In the genomic region with DNA sequence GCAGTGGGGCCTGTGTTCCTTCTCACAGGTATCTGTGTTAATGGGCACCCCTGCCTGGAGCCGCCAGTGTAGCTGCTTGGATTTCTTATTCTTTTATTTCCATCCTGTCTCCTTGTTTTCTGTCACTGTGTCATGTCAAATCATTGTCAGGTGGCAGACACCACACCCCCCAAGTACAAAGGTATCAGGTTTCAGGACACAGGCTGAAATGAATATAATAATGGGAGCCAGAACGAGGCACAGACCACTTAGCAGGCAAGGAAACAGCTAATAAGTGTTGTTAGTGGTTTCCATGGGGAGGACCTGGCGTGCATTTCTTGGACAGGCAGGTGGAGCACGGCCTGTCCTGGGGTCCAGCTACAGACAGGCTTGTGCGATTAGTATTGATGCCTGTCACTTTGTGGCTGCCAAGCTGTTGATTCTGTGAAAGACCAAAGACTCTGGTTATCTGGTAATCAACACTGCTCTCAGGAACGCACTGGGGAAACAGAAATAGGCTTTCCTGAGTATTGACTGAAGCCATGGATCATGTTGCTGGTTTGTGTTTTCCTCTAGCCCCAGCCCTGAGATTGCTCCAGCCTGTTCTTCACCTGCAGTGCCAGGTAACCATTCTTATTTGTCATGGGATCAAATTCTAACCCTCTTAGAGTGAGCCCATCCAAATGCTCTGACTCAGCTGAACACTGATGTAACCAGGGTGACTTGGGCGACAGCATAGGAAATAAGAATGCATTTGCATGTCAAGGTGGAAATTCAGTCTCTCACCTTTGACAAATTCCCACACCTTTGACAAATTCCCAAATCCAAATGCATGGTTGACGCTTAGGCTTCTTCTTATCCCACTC, we compare ENCODE assay signal across 10 cellular contexts.
DNase-seq lines count a peak whose midpoint lies in the region; ATAC-seq and TF ChIP-seq lines count a peak whose summit lies in the region.
"Had no signal": no experiment of that assay in that cellular context is flagged by ENCODE, and none has a peak within 500 bp of the region (broad histone marks: within the 10 kb centered on the region; RNA-seq: fewer than 3 reads in every experiment).

No MANE protein-coding gene starts in this region.

- H3K4me1 Mint-ChIP-seq in activated T-cell treated with anti-CD3 and anti-CD28 coated beads, Interleukin-2, amount 50 U/mL, for 24 hours (ENCODE audit: low read depth): no peaks in the 10 kb centered on the region
- H3K4me1 Mint-ChIP-seq: central memory CD8-positive, alpha-beta T cell had no signal

- WGBS in mesodermal cell (ENCODE audit: insufficient coverage in 2 of 2), 2 experiments: 73% methylated on average over 5 to 6 of the region's 8 CpGs

- H3K4me3 ChIP-seq in astrocyte of the spinal cord (ENCODE audit: low read depth, low read length) (no peak overlapping the region), mesodermal cell (ENCODE audit: extremely low read depth, insufficient read depth, low read length, poor library complexity, severe bottlenecking) (no peak overlapping the region)

- no peak for TF ChIP-seq CTCF in astrocyte of the spinal cord (IDR thresholded peaks at IDR 0.05; ENCODE audit: low read depth, low read length)

- no peak overlapping the region for H3K4me3 Mint-ChIP-seq in activated T-cell treated with anti-CD3 and anti-CD28 coated beads, Interleukin-2, amount 50 U/mL, for 24 hours
- H3K4me3 Mint-ChIP-seq: central memory CD8-positive, alpha-beta T cell; H9 had no signal

- no peaks in the 10 kb centered on the region for H3K9me3 ChIP-seq in mesodermal cell (ENCODE audit: control insufficient read depth, low read length)

- ATAC-seq in GM21447 (IDR thresholded peaks at IDR 0.05; ENCODE audit: unreplicated experiment): no peak

- H3K27ac Mint-ChIP-seq in activated T-cell treated with anti-CD3 and anti-CD28 coated beads, Interleukin-2, amount 50 U/mL, for 24 hours: no peak overlapping the region

- no peaks in the 10 kb centered on the region for H3K36me3 ChIP-seq in mesodermal cell (ENCODE audit: control insufficient read depth, insufficient read depth, low read length)

- peak overlapping the region; percentile 72 for H3K27ac ChIP-seq in mesodermal cell (ENCODE audit: low read depth, low read length, severe bottlenecking)

- H3K36me3 Mint-ChIP-seq in activated T-cell treated with anti-CD3 and anti-CD28 coated beads, Interleukin-2, amount 50 U/mL, for 24 hours (ENCODE audit: low read depth): no peaks in the 10 kb centered on the region

- H3K9me3 Mint-ChIP-seq in activated T-cell treated with anti-CD3 and anti-CD28 coated beads, Interleukin-2, amount 50 U/mL, for 24 hours: peaks cover 2% of the 10 kb centered on the region
- H3K9me3 Mint-ChIP-seq: H9 had no signal

- H3K27me3 Mint-ChIP-seq in activated T-cell treated with anti-CD3 and anti-CD28 coated beads, Interleukin-2, amount 50 U/mL, for 24 hours: no peaks in the 10 kb centered on the region
- H3K27me3 Mint-ChIP-seq: central memory CD8-positive, alpha-beta T cell had no signal

- in situ Hi-C loops in astrocyte of the spinal cord (cut with HindIII; ENCODE audit: low sequenced_read_pairs): no loop called here

- H3K4me1 ChIP-seq in mesodermal cell (ENCODE audit: control insufficient read depth, insufficient read depth, low read length, poor library complexity, severe bottlenecking): peaks cover 60% of the 10 kb centered on the region

- DNase-seq in DMS53 (lab: John Stamatoyannopoulos, UW) (peak; percentile 96), NCI-H2107 treated with DMSO at 0.1 percent for 48 hours (lab: John Stamatoyannopoulos, UW; ENCODE audit: unreplicated experiment) (peak; percentile 90), astrocyte of the spinal cord (ENCODE audit: low read depth, low spot score) (peak; percentile 5), ureter (ENCODE audit: low spot score) (no peak), H4 (ENCODE audit: low spot score) (no peak)
- DNase-seq in activated T-cell treated with anti-CD3 and anti-CD28 coated beads, Interleukin-2, amount 50 U/mL, for 24 hours: no peak
- DNase-seq: H9 had no signal

Comparison
In these comparisons a context has a peak if more than half of its experiments do, and no peak if none do; other contexts are left out.
1. DNase-seq: peak in DMS53 (single experiment), NCI-H2107 treated with DMSO at 0.1 percent for 48 hours (single experiment) and astrocyte of the spinal cord (single experiment); none in activated T-cell treated with anti-CD3 and anti-CD28 coated beads, Interleukin-2, amount 50 U/mL, for 24 hours (single experiment), ureter (single experiment) and H4 (single experiment).